8 cellular contexts compared by ENCODE assay signal in genomic region chr1:205440476-205441317, GRCh38. TPM values are rescaled to one million over a fixed set of nuclear protein-coding genes. Genes with fewer than 3 reads are reported as not detected.
DNase-seq lines count a peak whose midpoint lies in the region; ATAC-seq and FAIRE-seq lines count a peak whose summit lies in the region.

No MANE protein-coding gene starts in this region.

- ATAC-seq in GM19397 (IDR thresholded peaks at IDR 0.05; ENCODE audit: unreplicated experiment): peak; percentile 63

- peaks cover 20% of the 10 kb centered on the region; the same call in 1 of the 2 replicates for H3K27me3 ChIP-seq in iPS-20b (ENCODE audit: insufficient read depth, low read length)

- no peaks in the 10 kb centered on the region for H3K36me3 ChIP-seq in iPS-20b (ENCODE audit: insufficient read depth, low read depth, low read length)

- H3K4me3 ChIP-seq in iPS-20b (ENCODE audit: low read length): no peak overlapping the region

- H3K9ac ChIP-seq in iPS-20b (ENCODE audit: low read depth, low read length): peak overlapping the region; percentile 47; the same call in 1 of the 2 replicates

- H3K9me3 ChIP-seq in iPS-20b (ENCODE audit: insufficient read depth, low read depth, low read length): no peaks in the 10 kb centered on the region

- DNase-seq in AG20443 (ENCODE audit: low spot score) (peak; percentile 51), HuH-7 (ENCODE audit: low spot score) (peak; percentile 68), SKM-1 treated with dmso at 0.1 percent for 144 hours (lab: John Stamatoyannopoulos, UW; ENCODE audit: unreplicated experiment) (peak; percentile 41), frontal cortex (ENCODE audit: low spot score in 2 of 2) (no peak)
- peak; percentile 62 for DNase-seq in activated naive CD4-positive, alpha-beta T cell treated with anti-CD3 and anti-CD28 coated beads, Interleukin-2, amount 50 U/mL, for 16 hours
- DNase-seq in stimulated activated CD4-positive, alpha-beta T cell treated with anti-CD3 and anti-CD28 coated beads, Interleukin-15, amount 100 ng/mL, for 48 hours (ENCODE audit: low read depth in 2 of 2): peak; percentile 54 to 67

- no peak overlapping the region for H3K27ac ChIP-seq in iPS-20b (ENCODE audit: low read length)

- H3K4me1 ChIP-seq in iPS-20b (ENCODE audit: insufficient read depth, low read length): peaks cover 52% of the 10 kb centered on the region

- FAIRE-seq in frontal cortex (lab: Jason Lieb, UNC): no peak

RNA-seq across cellular contexts. Expression of gene BLACAT1, which starts 15.1 kb away (rescaled TPM):
- total RNA-seq in frontal cortex: 0.41 TPM

RNA-seq across cellular contexts. Expression of gene LEMD1, which starts 18.8 kb away (rescaled TPM):
- 2.4 TPM for total RNA-seq in frontal cortex

Comparison
In these comparisons a context has a peak if more than half of its experiments do, and no peak if none do; other contexts are left out.
1. DNase-seq: peak in AG20443 (single experiment), HuH-7 (single experiment), SKM-1 treated with dmso at 0.1 percent for 144 hours (single experiment), activated naive CD4-positive, alpha-beta T cell treated with anti-CD3 and anti-CD28 coated beads, Interleukin-2, amount 50 U/mL, for 16 hours (single experiment) and stimulated activated CD4-positive, alpha-beta T cell treated with anti-CD3 and anti-CD28 coated beads, Interleukin-15, amount 100 ng/mL, for 48 hours (2 of 2); none in frontal cortex (0 of 2).